In the genomic region with DNA sequence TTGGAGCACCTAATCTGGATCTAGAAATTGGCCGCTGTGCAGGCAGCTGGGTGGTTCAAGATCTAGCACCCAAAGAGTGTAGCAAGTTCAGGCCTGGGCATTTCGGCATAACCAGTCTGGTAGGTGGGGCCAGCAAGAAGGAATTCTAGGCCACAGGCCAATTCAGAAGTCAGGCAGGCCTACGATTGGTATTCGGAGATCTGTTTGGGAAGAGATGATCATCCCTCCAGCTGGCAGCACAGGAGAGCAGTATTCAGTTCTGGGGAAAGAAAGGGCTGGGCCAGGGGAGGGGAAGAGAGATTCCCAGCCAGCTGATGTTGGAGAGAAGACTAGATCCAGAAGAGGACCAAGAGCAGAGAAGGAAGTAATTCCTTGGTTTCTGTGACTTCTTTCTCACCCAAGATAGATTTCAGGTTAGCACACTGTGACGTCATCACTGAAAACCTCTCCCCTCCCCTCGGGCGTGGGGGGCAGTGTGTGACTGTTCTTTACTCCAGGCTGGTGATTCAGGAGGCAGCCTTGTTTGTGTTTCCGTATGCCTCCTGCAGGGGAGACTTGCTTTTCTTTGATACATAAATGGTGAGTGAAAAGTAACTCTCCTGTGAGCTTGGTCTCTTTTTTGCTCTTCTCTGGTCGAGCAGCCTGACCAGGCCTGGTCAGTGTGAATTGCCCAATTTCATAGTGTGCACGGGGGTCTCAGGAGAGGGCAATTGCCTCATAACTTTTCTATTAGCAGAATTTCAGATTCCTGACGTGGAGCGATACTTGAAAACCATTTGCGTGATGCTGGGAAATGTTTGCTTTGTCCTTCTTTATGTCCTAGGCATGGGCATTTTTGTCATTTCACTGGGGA, we compare ENCODE assay signal across 8 cellular contexts.
DNase-seq lines count a peak whose midpoint lies in the region; ATAC-seq, FAIRE-seq and TF ChIP-seq lines count a peak whose summit lies in the region.

No MANE protein-coding gene starts in this region.

- CTCF ChIA-PET in GM12878 (lab: Yijun Ruan, JAX): no interaction called here

- no peaks in the 10 kb centered on the region; a peak in 1 of 4 replicates for H3K27me3 ChIP-seq in GM12878 (replicated peaks in 1 of 2; ENCODE audit: control insufficient read depth in 2 of 2, insufficient read depth in 2 of 2, low read length in 1 of 2)

- WGBS in GM12878 (ENCODE audit: insufficient coverage, insufficient replicate concordance, low lambda C conversion rate, missing lambda C conversion rate): 25% methylated on average over 12 of the region's 13 CpGs

- RAD21 ChIA-PET in GM12878 (lab: Charles Lee; ENCODE audit: unreplicated experiment): no interaction called here

- TF ChIP-seq RAD21 in GM12878 (IDR thresholded peaks at IDR 0.05; ENCODE audit: insufficient read depth, low read depth, low read length): no peak

- no peak for TF ChIP-seq CTCF in GM12878 (IDR thresholded peaks at IDR 0.05 in 2 of 3, conservative IDR thresholded peaks at IDR 0.05 in 1 of 3; ENCODE audit: control insufficient read depth in 2 of 3, extremely low read depth in 1 of 3, insufficient read depth in 1 of 3, low read depth in 3 of 3, low read length in 3 of 3)

- intact Hi-C loops in GM12878 (cut with micrococcal nuclease; ENCODE audit: unreplicated experiment): no loop called here

- H3K9ac ChIP-seq in GM12878 (ENCODE audit: control insufficient read depth, insufficient read depth, low read length): no peak overlapping the region

- no TSS peak for BruUV-seq in GM12878 (replicated peaks; lab: Mats Ljungman, UMichigan)

- H3K79me2 ChIP-seq in GM12878 (ENCODE audit: control insufficient read depth, insufficient read depth, low read length): no peaks in the 10 kb centered on the region

- no peaks in the 10 kb centered on the region for H4K20me1 ChIP-seq in GM12878 (ENCODE audit: control insufficient read depth, insufficient read depth)

- no peak for TF ChIP-seq EP300 in GM12878 (IDR thresholded peaks at IDR 0.05; ENCODE audit: borderline replicate concordance in 1 of 2, control insufficient read depth in 1 of 2, low read depth in 2 of 2, low read length in 2 of 2)

- H3K27ac ChIP-seq in GM12878 (ENCODE audit: control insufficient read depth, insufficient read depth): no peak overlapping the region
- H3K27ac ChIP-seq in temporal lobe (ENCODE audit: low read depth, low read length): peak overlapping the region; percentile 28

- ATAC-seq in GM12878 (no peak), GM21381 (IDR thresholded peaks at IDR 0.05; ENCODE audit: unreplicated experiment) (no peak), GM21447 (IDR thresholded peaks at IDR 0.05; ENCODE audit: unreplicated experiment) (no peak)

- no peak for FAIRE-seq in HTR-8/SVneo (lab: Jason Lieb, UNC)
- no peak for FAIRE-seq in GM12878 (lab: Jason Lieb, UNC)

- in situ Hi-C loops in GM12878 (cut with MboI): no loop called here

- no peak overlapping the region for H2AFZ ChIP-seq in GM12878 (ENCODE audit: control insufficient read depth, low read depth, low read length)

- H3K4me3 ChIP-seq in GM12878: no peak overlapping the region

- no peaks in the 10 kb centered on the region for H3K4me1 ChIP-seq in GM12878 (ENCODE audit: control insufficient read depth, insufficient read depth, low read length)

- POLR2A ChIA-PET in GM12878 (lab: Charles Lee): no interaction called here

- TF ChIP-seq POLR2A in GM12878 (IDR thresholded peaks at IDR 0.05; ENCODE audit: low read depth, low read length): no peak

- no peaks in the 10 kb centered on the region for H3K36me3 ChIP-seq in GM12878 (ENCODE audit: control insufficient read depth in 2 of 2, insufficient read depth in 2 of 2, low read length in 1 of 2)

- no peaks in the 10 kb centered on the region for H3K9me3 ChIP-seq in GM12878 (replicated peaks; ENCODE audit: control insufficient read depth, insufficient read depth, low read length)

- DNase-seq in HTR-8/SVneo (ENCODE audit: insufficient read length, low spot score) (peak; percentile 65), GM12878 (ENCODE audit: low read depth, low spot score) (no peak), iris pigment epithelial cell (ENCODE audit: low read depth) (peak; percentile 81), activated gamma-delta T cell (lab: John Stamatoyannopoulos, UW) (no peak), NCI-H187 (lab: John Stamatoyannopoulos, UW) (no peak)

- SMC1A ChIA-PET in GM12878 (lab: Charles Lee; ENCODE audit: uncharacterized antibody, unreplicated experiment): no interaction called here

- H3K4me2 ChIP-seq in GM12878 (ENCODE audit: control insufficient read depth, insufficient read depth): no peak overlapping the region

TF ChIP-seq in GM12878, 131 proteins besides CTCF, POLR2A, EP300 and RAD21:
- TF ChIP-seq, protein P1, sequence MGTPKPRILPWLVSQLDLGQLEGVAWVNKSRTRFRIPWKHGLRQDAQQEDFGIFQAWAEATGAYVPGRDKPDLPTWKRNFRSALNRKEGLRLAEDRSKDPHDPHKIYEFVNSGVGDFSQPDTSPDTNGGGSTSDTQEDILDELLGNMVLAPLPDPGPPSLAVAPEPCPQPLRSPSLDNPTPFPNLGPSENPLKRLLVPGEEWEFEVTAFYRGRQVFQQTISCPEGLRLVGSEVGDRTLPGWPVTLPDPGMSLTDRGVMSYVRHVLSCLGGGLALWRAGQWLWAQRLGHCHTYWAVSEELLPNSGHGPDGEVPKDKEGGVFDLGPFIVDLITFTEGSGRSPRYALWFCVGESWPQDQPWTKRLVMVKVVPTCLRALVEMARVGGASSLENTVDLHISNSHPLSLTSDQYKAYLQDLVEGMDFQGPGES (IDR thresholded peaks at IDR 0.05): no peak
- 0 out of 2 replicates have a peak, but pooled peaks have one; percentile 29 for TF ChIP-seq ATF7 (IDR thresholded peaks at IDR 0.05; ENCODE audit: low read depth)

Comparison
In these comparisons a context has a peak if more than half of its experiments do, and no peak if none do; other contexts are left out.
1. DNase-seq: peak in HTR-8/SVneo (single experiment) and iris pigment epithelial cell (single experiment); none in GM12878 (single experiment), activated gamma-delta T cell (single experiment) and NCI-H187 (0 of 2).